Comparison of ENCODE assay signal across 1 cellular context in genomic region chr1:65469889-65470340, GRCh38.
A peak's percentile ranks its signal among the peaks of the same experiment; 100 is the strongest.
TF ChIP-seq lines count a peak whose summit lies in the region.

No MANE protein-coding gene starts in this region.

TF ChIP-seq in K562, 482 proteins besides CTCF, POLR2A, EP300 and RAD21 (continued from another document):
- TF ChIP-seq, protein P1, sequence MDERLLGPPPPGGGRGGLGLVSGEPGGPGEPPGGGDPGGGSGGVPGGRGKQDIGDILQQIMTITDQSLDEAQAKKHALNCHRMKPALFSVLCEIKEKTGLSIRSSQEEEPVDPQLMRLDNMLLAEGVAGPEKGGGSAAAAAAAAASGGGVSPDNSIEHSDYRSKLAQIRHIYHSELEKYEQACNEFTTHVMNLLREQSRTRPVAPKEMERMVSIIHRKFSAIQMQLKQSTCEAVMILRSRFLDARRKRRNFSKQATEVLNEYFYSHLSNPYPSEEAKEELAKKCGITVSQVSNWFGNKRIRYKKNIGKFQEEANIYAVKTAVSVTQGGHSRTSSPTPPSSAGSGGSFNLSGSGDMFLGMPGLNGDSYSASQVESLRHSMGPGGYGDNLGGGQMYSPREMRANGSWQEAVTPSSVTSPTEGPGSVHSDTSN (CRISPR knock-in tag; IDR thresholded peaks at IDR 0.05; ENCODE audit: low read depth) = no peak
- TF ChIP-seq, protein P1 (tag; conservative IDR thresholded peaks at IDR 0.05; ENCODE audit: low read depth) = 0 out of 2 replicates have a peak, but pooled peaks have one; percentile 5
- no peak for TF ChIP-seq ZNF511 (CRISPR knock-in tag; IDR thresholded peaks at IDR 0.05)
- TF ChIP-seq SMAD2 (IDR thresholded peaks at IDR 0.05; ENCODE audit: low read depth, low read length) = no peak
- no peak for TF ChIP-seq CCAR2 (IDR thresholded peaks at IDR 0.05; ENCODE audit: low read depth, low read length)
- TF ChIP-seq KLF16 (IDR thresholded peaks at IDR 0.05) = no peak
- TF ChIP-seq NFATC3 (IDR thresholded peaks at IDR 0.05) = no peak
- no peak for TF ChIP-seq CBX1 (IDR thresholded peaks at IDR 0.05; ENCODE audit: low read depth)
- TF ChIP-seq, protein P2, sequence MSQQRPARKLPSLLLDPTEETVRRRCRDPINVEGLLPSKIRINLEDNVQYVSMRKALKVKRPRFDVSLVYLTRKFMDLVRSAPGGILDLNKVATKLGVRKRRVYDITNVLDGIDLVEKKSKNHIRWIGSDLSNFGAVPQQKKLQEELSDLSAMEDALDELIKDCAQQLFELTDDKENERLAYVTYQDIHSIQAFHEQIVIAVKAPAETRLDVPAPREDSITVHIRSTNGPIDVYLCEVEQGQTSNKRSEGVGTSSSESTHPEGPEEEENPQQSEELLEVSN (IDR thresholded peaks at IDR 0.05; ENCODE audit: borderline replicate concordance in 1 of 2, extremely low read depth in 1 of 2, insufficient read depth in 1 of 2, insufficient read length in 1 of 2, low read depth in 1 of 2, low read length in 1 of 2, poor library complexity in 1 of 2, severe bottlenecking in 1 of 2) = peak in 1 of 2 experiments; percentile 21
- TF ChIP-seq STAT5A (IDR thresholded peaks at IDR 0.05; ENCODE audit: borderline replicate concordance, low read length) = no peak; the same call in 1 of the 2 replicates
- no peak for TF ChIP-seq RBBP5 (IDR thresholded peaks at IDR 0.05; ENCODE audit: borderline replicate concordance, insufficient read depth, low read length, poor library complexity, severe bottlenecking)
- TF ChIP-seq ZNF644 (tag; IDR thresholded peaks at IDR 0.05; ENCODE audit: low read depth) = no peak
- TF ChIP-seq DMBX1 (CRISPR knock-in tag; IDR thresholded peaks at IDR 0.05; ENCODE audit: borderline replicate concordance) = peak; percentile 70; the same call in 1 of the 2 replicates
- no peak for TF ChIP-seq FOXA3 (CRISPR knock-in tag; conservative IDR thresholded peaks at IDR 0.05 in 1 of 2, IDR thresholded peaks at IDR 0.05 in 1 of 2)
- TF ChIP-seq ZNF764 (CRISPR knock-in tag; IDR thresholded peaks at IDR 0.05; ENCODE audit: low read depth) = no peak
- TF ChIP-seq TRIM24 (IDR thresholded peaks at IDR 0.05) = no peak
- no peak for TF ChIP-seq CBX5 (IDR thresholded peaks at IDR 0.05; ENCODE audit: borderline replicate concordance, low read depth)
- TF ChIP-seq MCM3 (IDR thresholded peaks at IDR 0.05) = no peak
- TF ChIP-seq POLR2AphosphoS2 (IDR thresholded peaks at IDR 0.05; ENCODE audit: low read length) = no peak
- no peak for TF ChIP-seq CREB1 (IDR thresholded peaks at IDR 0.05)
- no peak for TF ChIP-seq CREB1 (CRISPR knock-in tag; IDR thresholded peaks at IDR 0.05)
- no peak for TF ChIP-seq HMBOX1 (IDR thresholded peaks at IDR 0.05)
- no peak for TF ChIP-seq ZBTB49 (CRISPR knock-in tag; IDR thresholded peaks at IDR 0.05; ENCODE audit: borderline replicate concordance)
- TF ChIP-seq ELF1 (tag; IDR thresholded peaks at IDR 0.05) = no peak
- 0 out of 4 replicates have a peak, but pooled peaks of 1 of the 2 experiments have one; percentile 17 for TF ChIP-seq KDM1A (IDR thresholded peaks at IDR 0.05)
- no peak for TF ChIP-seq U2AF2 (optimal IDR thresholded peaks at IDR 0.05; ENCODE audit: low read depth, low read length)
- no peak for TF ChIP-seq TAL1 (IDR thresholded peaks at IDR 0.05)
- TF ChIP-seq PTRF (tag; IDR thresholded peaks at IDR 0.05) = 0 out of 2 replicates have a peak, but pooled peaks have one; percentile 44
- no peak for TF ChIP-seq RBM22 (IDR thresholded peaks at IDR 0.05; ENCODE audit: low read depth, low read length, poor library complexity, severe bottlenecking)
- TF ChIP-seq BCOR (IDR thresholded peaks at IDR 0.05) = no peak
- TF ChIP-seq NFIC (IDR thresholded peaks at IDR 0.05) = peak; percentile 96
- TF ChIP-seq ZSCAN29 (IDR thresholded peaks at IDR 0.05) = no peak
- TF ChIP-seq ZNF707 (CRISPR knock-in tag; conservative IDR thresholded peaks at IDR 0.05) = no peak
- TF ChIP-seq ZNF717 (CRISPR knock-in tag; IDR thresholded peaks at IDR 0.05) = no peak
